Comparison of ENCODE assay signal across 8 cellular contexts in the genomic region with DNA sequence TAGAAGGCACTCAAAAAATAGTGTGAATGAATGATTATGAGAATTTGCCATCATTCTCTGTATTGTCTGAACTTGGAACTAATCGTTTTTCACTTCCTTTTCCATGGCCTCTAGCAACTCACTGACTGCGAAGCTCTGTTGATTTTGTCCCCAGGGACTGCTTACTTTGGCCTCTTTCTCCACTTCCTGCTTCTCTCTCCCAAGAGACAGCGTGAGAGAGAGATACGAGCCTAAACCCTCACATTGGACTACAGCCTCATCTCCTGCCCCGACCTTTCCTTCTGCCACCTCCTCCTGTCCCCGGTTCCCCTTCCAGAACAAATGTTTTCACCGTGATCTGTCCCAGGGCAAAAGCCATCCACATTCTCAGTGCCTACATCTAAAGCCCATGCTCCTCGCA.
DNase-seq lines count a peak whose midpoint lies in the region; ATAC-seq, FAIRE-seq and TF ChIP-seq lines count a peak whose summit lies in the region.

No MANE protein-coding gene starts in this region.

- TF ChIP-seq CTCF in GM13977 (IDR thresholded peaks at IDR 0.05; ENCODE audit: extremely low read depth, insufficient read depth, missing control alignments) = no peak
- TF ChIP-seq CTCF in LNCaP clone FGC (IDR thresholded peaks at IDR 0.05; ENCODE audit: control insufficient read depth, extremely low read depth, insufficient read depth) = no peak
- no peak for TF ChIP-seq CTCF in HepG2 (CRISPR knock-in tag; IDR thresholded peaks at IDR 0.05)
- TF ChIP-seq CTCF in omental fat pad (IDR thresholded peaks at IDR 0.05) = no peak

- H3K36me3 ChIP-seq in HepG2 (replicated peaks in 1 of 2; ENCODE audit: control insufficient read depth in 1 of 2, insufficient read depth in 2 of 2, low read length in 2 of 2) = no peaks in the 10 kb centered on the region

- no peak for TF ChIP-seq POLR2A in HepG2 (IDR thresholded peaks at IDR 0.05; ENCODE audit: insufficient read depth in 1 of 2, low read depth in 2 of 2, low read length in 2 of 2)

- H2AFZ ChIP-seq in HepG2 (ENCODE audit: low read length) = no peak overlapping the region

- in situ Hi-C loops in GM13977 (cut with MboI; ENCODE audit: low pct_unique_long_range_greater_than_20kb, low sequenced_read_pairs, unreplicated experiment) (no loop called here), HepG2 (cut with HindIII; ENCODE audit: extremely low pct_ligation_motif_present, low pct_unique_long_range_greater_than_20kb) (no loop called here)

- peaks cover 3 to 22% of the 10 kb centered on the region in 2 experiments; a peak in 3 of 5 replicates for H3K27me3 ChIP-seq in HepG2 (ENCODE audit: control insufficient read depth in 1 of 2, insufficient read depth in 2 of 2, low read length in 2 of 2)

- H3K4me3 ChIP-seq in LNCaP clone FGC (ENCODE audit: low read depth, low read length) (no peak overlapping the region), HepG2 (replicated peaks in 1 of 3; ENCODE audit: insufficient read depth in 1 of 3, low read depth in 2 of 3, low read length in 3 of 3) (no peak overlapping the region; a peak in 1 of 6 replicates)

- POLR2A ChIA-PET in HepG2 (lab: Yijun Ruan, JAX) = no interaction called here

- 6% methylated on average over 8 of the region's 8 CpGs for WGBS in HepG2 (ENCODE audit: low lambda C conversion rate)

- CTCF ChIA-PET in HepG2 (lab: Yijun Ruan, JAX; ENCODE audit: low intra/inter-chr PET ratio, low total read pairs) = no interaction called here

- no peak overlapping the region for H3K9ac ChIP-seq in HepG2 (ENCODE audit: insufficient read depth, low read depth, low read length)

- intact Hi-C loops in HepG2 (cut with micrococcal nuclease; ENCODE audit: unreplicated experiment) = no loop called here

- DNase-seq in GM13977 (ENCODE audit: low spot score) (peak; percentile 43), LNCaP clone FGC (ENCODE audit: low read depth) (peak; percentile 56), HepG2 (ENCODE audit: low spot score) (no peak), omental fat pad (ENCODE audit: low spot score) (no peak), AML-193 (lab: John Stamatoyannopoulos, UW) (no peak), NCI-H146 (lab: John Stamatoyannopoulos, UW) (no peak)
- DNase-seq in stimulated activated CD4-positive, alpha-beta T cell treated with anti-CD3 and anti-CD28 coated beads, Interleukin-1b, Interleukin-23, amount 100 ng/mL, for 48 hours = no peak

- H3K4me2 ChIP-seq in HepG2 (ENCODE audit: low read depth, low read length) = peak overlapping the region; percentile 28; the same call in 1 of the 2 replicates

- H3K4me1 ChIP-seq in HepG2 (ENCODE audit: insufficient read depth, low read length) = peaks cover 18% of the 10 kb centered on the region; the same call in 1 of the 2 replicates

- ATAC-seq in GM21723 (IDR thresholded peaks at IDR 0.05; ENCODE audit: unreplicated experiment) (peak; percentile 91), HepG2 (peak; percentile 60), omental fat pad (ENCODE audit: low FRiP score) (no peak)

- TF ChIP-seq EP300 in HepG2 (IDR thresholded peaks at IDR 0.05; ENCODE audit: low read depth in 2 of 2, low read length in 2 of 2) (no peak), HepG2 (CRISPR knock-in tag; IDR thresholded peaks at IDR 0.05; ENCODE audit: borderline replicate concordance) (no peak)

- no peak overlapping the region for H3K27ac ChIP-seq in HepG2 (ENCODE audit: extremely low read length, insufficient read depth, low read length)

- TF ChIP-seq RAD21 in HepG2 (CRISPR knock-in tag; IDR thresholded peaks at IDR 0.05) = no peak

- no peaks in the 10 kb centered on the region for H4K20me1 ChIP-seq in HepG2 (ENCODE audit: insufficient read depth, low read length)

- H3K9me3 ChIP-seq in HepG2 (ENCODE audit: low read length) = no peaks in the 10 kb centered on the region

- BruUV-seq in HepG2 (replicated peaks; lab: Mats Ljungman, UMichigan) = no TSS peak

- no peak for FAIRE-seq in HepG2 (lab: Jason Lieb, UNC)

- H3K79me2 ChIP-seq in HepG2 (ENCODE audit: insufficient read depth, low read length) = no peaks in the 10 kb centered on the region

TF ChIP-seq in HepG2, 621 proteins besides CTCF, POLR2A, EP300 and RAD21 (continues in another document):
- TF ChIP-seq JDP2 (CRISPR knock-in tag; IDR thresholded peaks at IDR 0.05; ENCODE audit: borderline replicate concordance) (no peak), NR1H2 (CRISPR knock-in tag; IDR thresholded peaks at IDR 0.05; ENCODE audit: borderline replicate concordance, low read depth) (no peak), ZNF605 (CRISPR knock-in tag; IDR thresholded peaks at IDR 0.05) (peak; percentile 79; the same call in 1 of the 2 replicates), PHF8 (CRISPR knock-in tag; IDR thresholded peaks at IDR 0.05) (no peak), SMAD3 (CRISPR knock-in tag; IDR thresholded peaks at IDR 0.05) (no peak), ETV5 (CRISPR knock-in tag; IDR thresholded peaks at IDR 0.05; ENCODE audit: borderline replicate concordance) (peak; percentile 74; the same call in 1 of the 2 replicates), ZNF775 (CRISPR knock-in tag; IDR thresholded peaks at IDR 0.05; ENCODE audit: borderline replicate concordance) (peak; percentile 66; the same call in 1 of the 2 replicates), ZNF317 (CRISPR knock-in tag; IDR thresholded peaks at IDR 0.05) (0 out of 2 replicates have a peak, but pooled peaks have one; percentile 34), ZNF263 (CRISPR knock-in tag; IDR thresholded peaks at IDR 0.05) (no peak)
- TF ChIP-seq, protein P1, sequence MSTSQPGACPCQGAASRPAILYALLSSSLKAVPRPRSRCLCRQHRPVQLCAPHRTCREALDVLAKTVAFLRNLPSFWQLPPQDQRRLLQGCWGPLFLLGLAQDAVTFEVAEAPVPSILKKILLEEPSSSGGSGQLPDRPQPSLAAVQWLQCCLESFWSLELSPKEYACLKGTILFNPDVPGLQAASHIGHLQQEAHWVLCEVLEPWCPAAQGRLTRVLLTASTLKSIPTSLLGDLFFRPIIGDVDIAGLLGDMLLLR (CRISPR knock-in tag; IDR thresholded peaks at IDR 0.05) = no peak
- TF ChIP-seq, protein P2, sequence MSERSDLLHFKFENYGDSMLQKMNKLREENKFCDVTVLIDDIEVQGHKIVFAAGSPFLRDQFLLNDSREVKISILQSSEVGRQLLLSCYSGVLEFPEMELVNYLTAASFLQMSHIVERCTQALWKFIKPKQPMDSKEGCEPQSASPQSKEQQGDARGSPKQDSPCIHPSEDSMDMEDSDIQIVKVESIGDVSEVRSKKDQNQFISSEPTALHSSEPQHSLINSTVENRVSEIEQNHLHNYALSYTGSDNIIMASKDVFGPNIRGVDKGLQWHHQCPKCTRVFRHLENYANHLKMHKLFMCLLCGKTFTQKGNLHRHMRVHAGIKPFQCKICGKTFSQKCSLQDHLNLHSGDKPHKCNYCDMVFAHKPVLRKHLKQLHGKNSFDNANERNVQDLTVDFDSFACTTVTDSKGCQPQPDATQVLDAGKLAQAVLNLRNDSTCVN (CRISPR knock-in tag; IDR thresholded peaks at IDR 0.05; ENCODE audit: borderline replicate concordance) = no peak
- TF ChIP-seq, protein P3, sequence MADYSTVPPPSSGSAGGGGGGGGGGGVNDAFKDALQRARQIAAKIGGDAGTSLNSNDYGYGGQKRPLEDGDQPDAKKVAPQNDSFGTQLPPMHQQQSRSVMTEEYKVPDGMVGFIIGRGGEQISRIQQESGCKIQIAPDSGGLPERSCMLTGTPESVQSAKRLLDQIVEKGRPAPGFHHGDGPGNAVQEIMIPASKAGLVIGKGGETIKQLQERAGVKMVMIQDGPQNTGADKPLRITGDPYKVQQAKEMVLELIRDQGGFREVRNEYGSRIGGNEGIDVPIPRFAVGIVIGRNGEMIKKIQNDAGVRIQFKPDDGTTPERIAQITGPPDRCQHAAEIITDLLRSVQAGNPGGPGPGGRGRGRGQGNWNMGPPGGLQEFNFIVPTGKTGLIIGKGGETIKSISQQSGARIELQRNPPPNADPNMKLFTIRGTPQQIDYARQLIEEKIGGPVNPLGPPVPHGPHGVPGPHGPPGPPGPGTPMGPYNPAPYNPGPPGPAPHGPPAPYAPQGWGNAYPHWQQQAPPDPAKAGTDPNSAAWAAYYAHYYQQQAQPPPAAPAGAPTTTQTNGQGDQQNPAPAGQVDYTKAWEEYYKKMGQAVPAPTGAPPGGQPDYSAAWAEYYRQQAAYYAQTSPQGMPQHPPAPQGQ (CRISPR knock-in tag; IDR thresholded peaks at IDR 0.05; ENCODE audit: borderline replicate concordance) = no peak

Comparison
In these comparisons a context has a peak if more than half of its experiments do, and no peak if none do; other contexts are left out.
1. DNase-seq: peak in GM13977 (single experiment) and LNCaP clone FGC (single experiment); none in HepG2 (single experiment), stimulated activated CD4-positive, alpha-beta T cell treated with anti-CD3 and anti-CD28 coated beads, Interleukin-1b, Interleukin-23, amount 100 ng/mL, for 48 hours (single experiment), omental fat pad (single experiment), AML-193 (0 of 2) and NCI-H146 (single experiment).